Comparison of ENCODE assay signal across 1 cellular context in the genomic region with DNA sequence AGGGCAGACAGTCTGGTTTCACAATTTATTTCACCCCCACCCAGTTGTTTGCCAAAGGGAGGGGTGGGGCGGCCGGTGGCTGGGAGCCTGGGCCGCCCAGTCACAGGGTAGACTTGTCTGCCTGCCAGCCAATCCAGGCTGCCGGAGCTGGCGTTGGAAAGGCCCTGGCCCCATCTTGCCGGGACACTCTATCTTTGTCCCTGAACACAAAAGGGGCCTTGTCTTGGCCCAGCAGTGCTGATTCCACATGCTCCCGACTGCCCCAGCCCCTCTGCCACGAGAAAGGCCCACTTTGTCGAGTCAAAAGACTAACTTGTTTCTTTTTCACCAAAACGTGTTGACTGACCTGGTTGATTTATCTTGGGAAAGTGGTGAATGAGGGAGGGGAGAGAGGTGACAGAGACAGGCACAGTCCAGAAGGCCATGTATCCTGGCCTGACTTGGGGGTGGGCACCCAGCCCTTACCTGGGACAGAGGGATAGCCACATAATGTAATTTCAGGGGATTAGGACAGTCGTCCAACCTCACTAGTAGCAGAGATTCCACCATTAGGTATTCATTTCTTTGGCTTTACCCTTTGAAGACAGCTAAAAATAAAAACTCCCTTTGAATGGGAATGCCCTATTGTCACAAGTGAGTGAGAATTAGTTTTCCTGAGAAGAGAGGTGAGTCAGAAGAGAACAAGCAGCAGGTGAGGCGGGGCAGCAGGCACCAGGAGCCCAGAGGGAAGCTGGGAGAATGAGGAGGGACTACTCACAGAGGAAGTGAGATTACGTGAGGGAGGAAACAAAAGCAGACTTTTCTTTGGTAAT.
TF ChIP-seq lines count a peak whose summit lies in the region.

No MANE protein-coding gene starts in this region.

TF ChIP-seq in HepG2, 621 proteins besides CTCF, POLR2A, EP300 and RAD21 (continued from another document and continues in another):
- TF ChIP-seq, protein P1, sequence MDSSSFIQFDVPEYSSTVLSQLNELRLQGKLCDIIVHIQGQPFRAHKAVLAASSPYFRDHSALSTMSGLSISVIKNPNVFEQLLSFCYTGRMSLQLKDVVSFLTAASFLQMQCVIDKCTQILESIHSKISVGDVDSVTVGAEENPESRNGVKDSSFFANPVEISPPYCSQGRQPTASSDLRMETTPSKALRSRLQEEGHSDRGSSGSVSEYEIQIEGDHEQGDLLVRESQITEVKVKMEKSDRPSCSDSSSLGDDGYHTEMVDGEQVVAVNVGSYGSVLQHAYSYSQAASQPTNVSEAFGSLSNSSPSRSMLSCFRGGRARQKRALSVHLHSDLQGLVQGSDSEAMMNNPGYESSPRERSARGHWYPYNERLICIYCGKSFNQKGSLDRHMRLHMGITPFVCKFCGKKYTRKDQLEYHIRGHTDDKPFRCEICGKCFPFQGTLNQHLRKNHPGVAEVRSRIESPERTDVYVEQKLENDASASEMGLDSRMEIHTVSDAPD (CRISPR knock-in tag; IDR thresholded peaks at IDR 0.05), result peak; percentile 100
- TF ChIP-seq ZNF343 (CRISPR knock-in tag; IDR thresholded peaks at IDR 0.05), result 0 out of 2 replicates have a peak, but pooled peaks have one; percentile 38
- no peak; the same call in 1 of the 2 replicates for TF ChIP-seq ZNF839 (CRISPR knock-in tag; IDR thresholded peaks at IDR 0.05; ENCODE audit: borderline replicate concordance)
- TF ChIP-seq NFATC3 (CRISPR knock-in tag; IDR thresholded peaks at IDR 0.05), result no peak
- 0 out of 2 replicates have a peak, but pooled peaks have one; percentile 65 for TF ChIP-seq MTA1 (CRISPR knock-in tag; IDR thresholded peaks at IDR 0.05; ENCODE audit: borderline replicate concordance)
- TF ChIP-seq MTA3 (CRISPR knock-in tag; IDR thresholded peaks at IDR 0.05), result no peak
- no peak for TF ChIP-seq GZF1 (CRISPR knock-in tag; IDR thresholded peaks at IDR 0.05)
- TF ChIP-seq, protein P2, sequence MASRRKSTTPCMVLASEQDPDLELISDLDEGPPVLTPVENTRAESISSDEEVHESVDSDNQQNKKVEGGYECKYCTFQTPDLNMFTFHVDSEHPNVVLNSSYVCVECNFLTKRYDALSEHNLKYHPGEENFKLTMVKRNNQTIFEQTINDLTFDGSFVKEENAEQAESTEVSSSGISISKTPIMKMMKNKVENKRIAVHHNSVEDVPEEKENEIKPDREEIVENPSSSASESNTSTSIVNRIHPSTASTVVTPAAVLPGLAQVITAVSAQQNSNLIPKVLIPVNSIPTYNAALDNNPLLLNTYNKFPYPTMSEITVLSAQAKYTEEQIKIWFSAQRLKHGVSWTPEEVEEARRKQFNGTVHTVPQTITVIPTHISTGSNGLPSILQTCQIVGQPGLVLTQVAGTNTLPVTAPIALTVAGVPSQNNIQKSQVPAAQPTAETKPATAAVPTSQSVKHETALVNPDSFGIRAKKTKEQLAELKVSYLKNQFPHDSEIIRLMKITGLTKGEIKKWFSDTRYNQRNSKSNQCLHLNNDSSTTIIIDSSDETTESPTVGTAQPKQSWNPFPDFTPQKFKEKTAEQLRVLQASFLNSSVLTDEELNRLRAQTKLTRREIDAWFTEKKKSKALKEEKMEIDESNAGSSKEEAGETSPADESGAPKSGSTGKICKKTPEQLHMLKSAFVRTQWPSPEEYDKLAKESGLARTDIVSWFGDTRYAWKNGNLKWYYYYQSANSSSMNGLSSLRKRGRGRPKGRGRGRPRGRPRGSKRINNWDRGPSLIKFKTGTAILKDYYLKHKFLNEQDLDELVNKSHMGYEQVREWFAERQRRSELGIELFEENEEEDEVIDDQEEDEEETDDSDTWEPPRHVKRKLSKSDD (CRISPR knock-in tag; IDR thresholded peaks at IDR 0.05; ENCODE audit: low read depth), result no peak
- no peak for TF ChIP-seq ZBTB3 (CRISPR knock-in tag; IDR thresholded peaks at IDR 0.05; ENCODE audit: borderline replicate concordance, low read depth)
- TF ChIP-seq ZNF530 (CRISPR knock-in tag; IDR thresholded peaks at IDR 0.05; ENCODE audit: low read depth), result no peak
- no peak for TF ChIP-seq MBNL3 (CRISPR knock-in tag; conservative IDR thresholded peaks at IDR 0.05)
- TF ChIP-seq KMT2B (CRISPR knock-in tag; IDR thresholded peaks at IDR 0.05), result peak; percentile 35; the same call in 1 of the 2 replicates
- TF ChIP-seq CBFB (CRISPR knock-in tag; IDR thresholded peaks at IDR 0.05), result 0 out of 2 replicates have a peak, but pooled peaks have one; percentile 18
- peak; percentile 87 for TF ChIP-seq NAIF1 (CRISPR knock-in tag; IDR thresholded peaks at IDR 0.05; ENCODE audit: borderline replicate concordance)
- TF ChIP-seq ZNF660 (CRISPR knock-in tag; IDR thresholded peaks at IDR 0.05; ENCODE audit: borderline replicate concordance, low read depth), result no peak
- TF ChIP-seq MIER2 (CRISPR knock-in tag; IDR thresholded peaks at IDR 0.05), result peak; percentile 70
- no peak for TF ChIP-seq SMARCE1 (IDR thresholded peaks at IDR 0.05; ENCODE audit: borderline replicate concordance)
- no peak for TF ChIP-seq ZNF264 (CRISPR knock-in tag; IDR thresholded peaks at IDR 0.05)
- TF ChIP-seq GLI4 (CRISPR knock-in tag; IDR thresholded peaks at IDR 0.05; ENCODE audit: borderline replicate concordance), result no peak
- TF ChIP-seq MBD4 (IDR thresholded peaks at IDR 0.05; ENCODE audit: borderline replicate concordance, low read length), result no peak
- no peak for TF ChIP-seq ATRX (CRISPR knock-in tag; IDR thresholded peaks at IDR 0.05; ENCODE audit: borderline replicate concordance)
- TF ChIP-seq ZNF282 (IDR thresholded peaks at IDR 0.05; ENCODE audit: partially characterized antibody), result no peak
- TF ChIP-seq, protein P3, sequence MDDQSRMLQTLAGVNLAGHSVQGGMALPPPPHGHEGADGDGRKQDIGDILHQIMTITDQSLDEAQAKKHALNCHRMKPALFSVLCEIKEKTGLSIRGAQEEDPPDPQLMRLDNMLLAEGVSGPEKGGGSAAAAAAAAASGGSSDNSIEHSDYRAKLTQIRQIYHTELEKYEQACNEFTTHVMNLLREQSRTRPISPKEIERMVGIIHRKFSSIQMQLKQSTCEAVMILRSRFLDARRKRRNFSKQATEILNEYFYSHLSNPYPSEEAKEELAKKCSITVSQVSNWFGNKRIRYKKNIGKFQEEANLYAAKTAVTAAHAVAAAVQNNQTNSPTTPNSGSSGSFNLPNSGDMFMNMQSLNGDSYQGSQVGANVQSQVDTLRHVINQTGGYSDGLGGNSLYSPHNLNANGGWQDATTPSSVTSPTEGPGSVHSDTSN (CRISPR knock-in tag; IDR thresholded peaks at IDR 0.05; ENCODE audit: borderline replicate concordance), result no peak
- peak; percentile 65; the same call in 1 of the 2 replicates for TF ChIP-seq KLF6 (CRISPR knock-in tag; IDR thresholded peaks at IDR 0.05)
- peak; percentile 67 for TF ChIP-seq ATF1 (CRISPR knock-in tag; IDR thresholded peaks at IDR 0.05)
- no peak for TF ChIP-seq ZNF224 (CRISPR knock-in tag; IDR thresholded peaks at IDR 0.05)
- TF ChIP-seq, protein P4, sequence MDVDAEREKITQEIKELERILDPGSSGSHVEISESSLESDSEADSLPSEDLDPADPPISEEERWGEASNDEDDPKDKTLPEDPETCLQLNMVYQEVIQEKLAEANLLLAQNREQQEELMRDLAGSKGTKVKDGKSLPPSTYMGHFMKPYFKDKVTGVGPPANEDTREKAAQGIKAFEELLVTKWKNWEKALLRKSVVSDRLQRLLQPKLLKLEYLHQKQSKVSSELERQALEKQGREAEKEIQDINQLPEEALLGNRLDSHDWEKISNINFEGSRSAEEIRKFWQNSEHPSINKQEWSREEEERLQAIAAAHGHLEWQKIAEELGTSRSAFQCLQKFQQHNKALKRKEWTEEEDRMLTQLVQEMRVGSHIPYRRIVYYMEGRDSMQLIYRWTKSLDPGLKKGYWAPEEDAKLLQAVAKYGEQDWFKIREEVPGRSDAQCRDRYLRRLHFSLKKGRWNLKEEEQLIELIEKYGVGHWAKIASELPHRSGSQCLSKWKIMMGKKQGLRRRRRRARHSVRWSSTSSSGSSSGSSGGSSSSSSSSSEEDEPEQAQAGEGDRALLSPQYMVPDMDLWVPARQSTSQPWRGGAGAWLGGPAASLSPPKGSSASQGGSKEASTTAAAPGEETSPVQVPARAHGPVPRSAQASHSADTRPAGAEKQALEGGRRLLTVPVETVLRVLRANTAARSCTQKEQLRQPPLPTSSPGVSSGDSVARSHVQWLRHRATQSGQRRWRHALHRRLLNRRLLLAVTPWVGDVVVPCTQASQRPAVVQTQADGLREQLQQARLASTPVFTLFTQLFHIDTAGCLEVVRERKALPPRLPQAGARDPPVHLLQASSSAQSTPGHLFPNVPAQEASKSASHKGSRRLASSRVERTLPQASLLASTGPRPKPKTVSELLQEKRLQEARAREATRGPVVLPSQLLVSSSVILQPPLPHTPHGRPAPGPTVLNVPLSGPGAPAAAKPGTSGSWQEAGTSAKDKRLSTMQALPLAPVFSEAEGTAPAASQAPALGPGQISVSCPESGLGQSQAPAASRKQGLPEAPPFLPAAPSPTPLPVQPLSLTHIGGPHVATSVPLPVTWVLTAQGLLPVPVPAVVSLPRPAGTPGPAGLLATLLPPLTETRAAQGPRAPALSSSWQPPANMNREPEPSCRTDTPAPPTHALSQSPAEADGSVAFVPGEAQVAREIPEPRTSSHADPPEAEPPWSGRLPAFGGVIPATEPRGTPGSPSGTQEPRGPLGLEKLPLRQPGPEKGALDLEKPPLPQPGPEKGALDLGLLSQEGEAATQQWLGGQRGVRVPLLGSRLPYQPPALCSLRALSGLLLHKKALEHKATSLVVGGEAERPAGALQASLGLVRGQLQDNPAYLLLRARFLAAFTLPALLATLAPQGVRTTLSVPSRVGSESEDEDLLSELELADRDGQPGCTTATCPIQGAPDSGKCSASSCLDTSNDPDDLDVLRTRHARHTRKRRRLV (CRISPR knock-in tag; IDR thresholded peaks at IDR 0.05), result peak; percentile 74; the same call in 1 of the 2 replicates
- TF ChIP-seq SAP130 (CRISPR knock-in tag; IDR thresholded peaks at IDR 0.05; ENCODE audit: low read depth), result peak; percentile 72
- TF ChIP-seq ZNF788 (CRISPR knock-in tag; IDR thresholded peaks at IDR 0.05; ENCODE audit: borderline replicate concordance), result peak; percentile 49; the same call in 1 of the 2 replicates
- TF ChIP-seq ZZZ3 (CRISPR knock-in tag; IDR thresholded peaks at IDR 0.05; ENCODE audit: borderline replicate concordance), result no peak
- no peak for TF ChIP-seq ZSCAN12 (CRISPR knock-in tag; IDR thresholded peaks at IDR 0.05)
- peak; percentile 67 for TF ChIP-seq ARNT2 (CRISPR knock-in tag; IDR thresholded peaks at IDR 0.05; ENCODE audit: low read depth)
- no peak for TF ChIP-seq FOXM1 (CRISPR knock-in tag; IDR thresholded peaks at IDR 0.05)
- TF ChIP-seq, protein P5, sequence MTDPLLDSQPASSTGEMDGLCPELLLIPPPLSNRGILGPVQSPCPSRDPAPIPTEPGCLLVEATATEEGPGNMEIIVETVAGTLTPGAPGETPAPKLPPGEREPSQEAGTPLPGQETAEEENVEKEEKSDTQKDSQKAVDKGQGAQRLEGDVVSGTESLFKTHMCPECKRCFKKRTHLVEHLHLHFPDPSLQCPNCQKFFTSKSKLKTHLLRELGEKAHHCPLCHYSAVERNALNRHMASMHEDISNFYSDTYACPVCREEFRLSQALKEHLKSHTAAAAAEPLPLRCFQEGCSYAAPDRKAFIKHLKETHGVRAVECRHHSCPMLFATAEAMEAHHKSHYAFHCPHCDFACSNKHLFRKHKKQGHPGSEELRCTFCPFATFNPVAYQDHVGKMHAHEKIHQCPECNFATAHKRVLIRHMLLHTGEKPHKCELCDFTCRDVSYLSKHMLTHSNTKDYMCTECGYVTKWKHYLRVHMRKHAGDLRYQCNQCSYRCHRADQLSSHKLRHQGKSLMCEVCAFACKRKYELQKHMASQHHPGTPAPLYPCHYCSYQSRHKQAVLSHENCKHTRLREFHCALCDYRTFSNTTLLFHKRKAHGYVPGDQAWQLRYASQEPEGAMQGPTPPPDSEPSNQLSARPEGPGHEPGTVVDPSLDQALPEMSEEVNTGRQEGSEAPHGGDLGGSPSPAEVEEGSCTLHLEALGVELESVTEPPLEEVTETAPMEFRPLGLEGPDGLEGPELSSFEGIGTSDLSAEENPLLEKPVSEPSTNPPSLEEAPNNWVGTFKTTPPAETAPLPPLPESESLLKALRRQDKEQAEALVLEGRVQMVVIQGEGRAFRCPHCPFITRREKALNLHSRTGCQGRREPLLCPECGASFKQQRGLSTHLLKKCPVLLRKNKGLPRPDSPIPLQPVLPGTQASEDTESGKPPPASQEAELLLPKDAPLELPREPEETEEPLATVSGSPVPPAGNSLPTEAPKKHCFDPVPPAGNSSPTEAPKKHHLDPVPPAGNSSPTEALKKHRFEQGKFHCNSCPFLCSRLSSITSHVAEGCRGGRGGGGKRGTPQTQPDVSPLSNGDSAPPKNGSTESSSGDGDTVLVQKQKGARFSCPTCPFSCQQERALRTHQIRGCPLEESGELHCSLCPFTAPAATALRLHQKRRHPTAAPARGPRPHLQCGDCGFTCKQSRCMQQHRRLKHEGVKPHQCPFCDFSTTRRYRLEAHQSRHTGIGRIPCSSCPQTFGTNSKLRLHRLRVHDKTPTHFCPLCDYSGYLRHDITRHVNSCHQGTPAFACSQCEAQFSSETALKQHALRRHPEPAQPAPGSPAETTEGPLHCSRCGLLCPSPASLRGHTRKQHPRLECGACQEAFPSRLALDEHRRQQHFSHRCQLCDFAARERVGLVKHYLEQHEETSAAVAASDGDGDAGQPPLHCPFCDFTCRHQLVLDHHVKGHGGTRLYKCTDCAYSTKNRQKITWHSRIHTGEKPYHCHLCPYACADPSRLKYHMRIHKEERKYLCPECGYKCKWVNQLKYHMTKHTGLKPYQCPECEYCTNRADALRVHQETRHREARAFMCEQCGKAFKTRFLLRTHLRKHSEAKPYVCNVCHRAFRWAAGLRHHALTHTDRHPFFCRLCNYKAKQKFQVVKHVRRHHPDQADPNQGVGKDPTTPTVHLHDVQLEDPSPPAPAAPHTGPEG (CRISPR knock-in tag; IDR thresholded peaks at IDR 0.05), result no peak
- TF ChIP-seq SP4 (CRISPR knock-in tag; IDR thresholded peaks at IDR 0.05), result no peak; the same call in 1 of the 2 replicates
- TF ChIP-seq ZBTB20 (CRISPR knock-in tag; IDR thresholded peaks at IDR 0.05; ENCODE audit: borderline replicate concordance, low read depth), result no peak
- TF ChIP-seq ZNF713 (CRISPR knock-in tag; IDR thresholded peaks at IDR 0.05), result no peak
- TF ChIP-seq HCFC1 (IDR thresholded peaks at IDR 0.05; ENCODE audit: low read depth, low read length), result no peak
- TF ChIP-seq, protein P6, sequence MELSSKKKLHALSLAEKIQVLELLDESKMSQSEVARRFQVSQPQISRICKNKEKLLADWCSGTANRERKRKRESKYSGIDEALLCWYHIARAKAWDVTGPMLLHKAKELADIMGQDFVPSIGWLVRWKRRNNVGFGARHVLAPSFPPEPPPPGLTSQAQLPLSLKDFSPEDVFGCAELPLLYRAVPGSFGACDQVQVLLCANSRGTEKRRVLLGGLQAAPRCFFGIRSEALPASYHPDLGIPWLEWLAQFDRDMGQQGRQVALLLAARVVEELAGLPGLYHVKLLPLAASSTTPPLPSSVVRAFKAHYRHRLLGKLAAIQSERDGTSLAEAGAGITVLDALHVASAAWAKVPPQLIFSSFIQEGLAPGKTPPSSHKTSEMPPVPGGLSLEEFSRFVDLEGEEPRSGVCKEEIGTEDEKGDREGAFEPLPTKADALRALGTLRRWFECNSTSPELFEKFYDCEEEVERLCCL (CRISPR knock-in tag; IDR thresholded peaks at IDR 0.05; ENCODE audit: borderline replicate concordance), result no peak
- TF ChIP-seq RAD51 (IDR thresholded peaks at IDR 0.05; ENCODE audit: borderline replicate concordance), result no peak
- no peak for TF ChIP-seq ZNF670 (CRISPR knock-in tag; IDR thresholded peaks at IDR 0.05; ENCODE audit: borderline replicate concordance)
- 0 out of 2 replicates have a peak, but pooled peaks have one; percentile 63 for TF ChIP-seq ZNF83 (CRISPR knock-in tag; IDR thresholded peaks at IDR 0.05; ENCODE audit: borderline replicate concordance)
- TF ChIP-seq, protein P7, sequence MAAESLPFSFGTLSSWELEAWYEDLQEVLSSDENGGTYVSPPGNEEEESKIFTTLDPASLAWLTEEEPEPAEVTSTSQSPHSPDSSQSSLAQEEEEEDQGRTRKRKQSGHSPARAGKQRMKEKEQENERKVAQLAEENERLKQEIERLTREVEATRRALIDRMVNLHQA (CRISPR knock-in tag; IDR thresholded peaks at IDR 0.05), result no peak
- TF ChIP-seq ZNF44 (CRISPR knock-in tag; IDR thresholded peaks at IDR 0.05), result peak; percentile 78; the same call in 1 of the 2 replicates
